ENCODE assay signal across 13 cellular contexts in genomic region chr2:149743842-149744468, GRCh38.
DNase-seq lines count a peak whose midpoint lies in the region; ATAC-seq, FAIRE-seq and TF ChIP-seq lines count a peak whose summit lies in the region.
"Had no signal": no experiment of that assay in that cellular context is flagged by ENCODE, and none has a peak within 500 bp of the region (broad histone marks: within the 10 kb centered on the region; RNA-seq: fewer than 3 reads in every experiment).

No MANE protein-coding gene starts in this region.

- WGBS in body of pancreas, 2 donors, result 80 to 83% methylated on average over 6 of the region's 6 CpGs

- H3K4me3 Mint-ChIP-seq in astrocyte (ENCODE audit: unreplicated experiment), result peak overlapping the region; percentile 17
- H3K4me3 Mint-ChIP-seq: activated T-cell treated with anti-CD3 and anti-CD28 coated beads, Interleukin-2, amount 50 U/mL, for 4 hours; WTC11 had no signal

- no peaks in the 10 kb centered on the region for H3K79me2 ChIP-seq in astrocyte (ENCODE audit: insufficient read depth, low read length)

- H3K4me1 Mint-ChIP-seq in astrocyte (ENCODE audit: low read depth, unreplicated experiment), result peaks cover 47% of the 10 kb centered on the region

- peak overlapping the region; percentile 83 for H3K27ac Mint-ChIP-seq in astrocyte (ENCODE audit: unreplicated experiment)
- H3K27ac Mint-ChIP-seq: WTC11 had no signal

- TF ChIP-seq CTCF in astrocyte (IDR thresholded peaks at IDR 0.05; ENCODE audit: insufficient read depth, low read depth, low read length) (peak; percentile 16), body of pancreas (IDR thresholded peaks at IDR 0.05) (no peak)

- H3K4me3 ChIP-seq in astrocyte (ENCODE audit: insufficient read depth, low read depth, low read length), result no peak overlapping the region
- no peak overlapping the region for H3K4me3 ChIP-seq in body of pancreas
- H3K4me3 ChIP-seq: thyroid gland had no signal

- peak overlapping the region; percentile 72 for H3K27ac ChIP-seq in astrocyte (ENCODE audit: low read depth, low read length)
- no peak overlapping the region for H3K27ac ChIP-seq in body of pancreas
- H3K27ac ChIP-seq: thyroid gland had no signal

- H3K9me3 ChIP-seq in astrocyte (ENCODE audit: insufficient read depth, low read depth, low read length), result no peaks in the 10 kb centered on the region
- no peaks in the 10 kb centered on the region for H3K9me3 ChIP-seq in body of pancreas
- H3K9me3 ChIP-seq: thyroid gland had no signal

- no peaks in the 10 kb centered on the region for H3K27me3 ChIP-seq in astrocyte (ENCODE audit: insufficient read depth, low read length)
- no peaks in the 10 kb centered on the region for H3K27me3 ChIP-seq in body of pancreas
- H3K27me3 ChIP-seq: thyroid gland had no signal

- peak; percentile 93 for FAIRE-seq in astrocyte (lab: Jason Lieb, UNC)

- H3K27me3 Mint-ChIP-seq in astrocyte (ENCODE audit: low read depth, unreplicated experiment), result no peaks in the 10 kb centered on the region

- no peaks in the 10 kb centered on the region for H4K20me1 ChIP-seq in astrocyte (ENCODE audit: insufficient read depth, low read length)

- intact Hi-C loops in body of pancreas (cut with DNase I), result no loop called here

- H2AFZ ChIP-seq in astrocyte (ENCODE audit: low read depth, low read length), result peak overlapping the region; percentile 30

- ATAC-seq in body of pancreas, result no peak
- ATAC-seq: activated T-cell treated with anti-CD3 and anti-CD28 coated beads, Interleukin-2, amount 50 U/mL, for 4 hours; WTC11 had no signal

- DNase-seq in AG08395 (ENCODE audit: low spot score) (peak; percentile 77), HS-5 (ENCODE audit: low read depth) (peak; percentile 97), astrocyte (ENCODE audit: low read depth) (peak; percentile 96), iris pigment epithelial cell (ENCODE audit: low read depth) (peak; percentile 88), body of pancreas (no peak), KG1 (lab: John Stamatoyannopoulos, UW) (no peak), T1000 (lab: John Stamatoyannopoulos, UW) (no peak)
- DNase-seq in activated naive CD4-positive, alpha-beta T cell treated with Interleukin-2 at 50 U/mL for 16 hours, result no peak
- DNase-seq: activated T-cell treated with anti-CD3 and anti-CD28 coated beads, Interleukin-2, amount 50 U/mL, for 4 hours; C1 segment of cervical spinal cord; SIG-M5; thyroid gland had no signal

- H3K9ac ChIP-seq in astrocyte (ENCODE audit: low read length), result peak overlapping the region; percentile 36

- H3K36me3 ChIP-seq in astrocyte (ENCODE audit: insufficient read depth, low read length), result no peaks in the 10 kb centered on the region
- H3K36me3 ChIP-seq in body of pancreas (replicated peaks in 1 of 2; ENCODE audit: insufficient read depth in 1 of 2, low read depth in 2 of 2), result no peaks in the 10 kb centered on the region
- H3K36me3 ChIP-seq: thyroid gland had no signal

- H3K4me2 ChIP-seq in astrocyte (ENCODE audit: low read length), result peak overlapping the region; percentile 51

- H3K4me1 ChIP-seq in astrocyte (ENCODE audit: insufficient read depth, low read length), result peaks cover 33% of the 10 kb centered on the region
- H3K4me1 ChIP-seq in body of pancreas, result peaks cover 14% of the 10 kb centered on the region
- H3K4me1 ChIP-seq: thyroid gland had no signal

- TF ChIP-seq POLR2A in body of pancreas (IDR thresholded peaks at IDR 0.05), result no peak

- H3K9me3 Mint-ChIP-seq in astrocyte (ENCODE audit: unreplicated experiment), result no peaks in the 10 kb centered on the region
- H3K9me3 Mint-ChIP-seq: activated T-cell treated with anti-CD3 and anti-CD28 coated beads, Interleukin-2, amount 50 U/mL, for 4 hours; WTC11 had no signal

- no peaks in the 10 kb centered on the region for H3K36me3 Mint-ChIP-seq in astrocyte (ENCODE audit: low read depth, unreplicated experiment)
- H3K36me3 Mint-ChIP-seq: WTC11 had no signal

Comparison
In these comparisons a context has a peak if more than half of its experiments do, and no peak if none do; other contexts are left out.
1. DNase-seq: peak in AG08395 (single experiment), HS-5 (single experiment), astrocyte (single experiment) and iris pigment epithelial cell (single experiment); none in body of pancreas (0 of 4), KG1 (single experiment), activated naive CD4-positive, alpha-beta T cell treated with Interleukin-2 at 50 U/mL for 16 hours (single experiment) and T1000 (single experiment).